Comparison of ENCODE assay signal across 17 cellular contexts in the genomic region with DNA sequence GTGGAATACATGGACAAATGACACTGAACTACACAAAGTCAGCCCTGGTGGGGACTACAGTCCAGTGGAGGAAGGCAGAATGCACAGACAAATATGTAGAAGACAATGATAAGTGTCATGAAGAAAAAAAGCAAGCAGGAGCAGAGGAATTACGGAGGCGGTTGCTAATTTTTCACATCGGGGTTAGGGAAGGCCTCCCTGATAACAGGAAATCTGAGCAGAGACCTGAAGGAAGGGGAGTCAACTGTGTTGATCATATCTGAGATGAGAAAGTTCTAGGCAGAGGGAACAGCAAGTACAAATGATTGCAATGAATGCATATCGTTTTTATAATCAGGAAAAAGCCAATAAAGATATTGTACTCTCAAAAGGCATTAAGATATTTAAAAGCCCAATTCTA. TPM values are rescaled to one million over a fixed set of nuclear protein-coding genes. Genes with fewer than 3 reads are reported as not detected.
DNase-seq lines count a peak whose midpoint lies in the region; ATAC-seq, FAIRE-seq and TF ChIP-seq lines count a peak whose summit lies in the region.
"Had no signal": no experiment of that assay in that cellular context is flagged by ENCODE, and none has a peak within 500 bp of the region (broad histone marks: within the 10 kb centered on the region; RNA-seq: fewer than 3 reads in every experiment).

No MANE protein-coding gene starts in this region.

- no peak for FAIRE-seq in kidney (lab: Jason Lieb, UNC)
- FAIRE-seq: A549, H1 had no signal

- ATAC-seq in Right ventricle myocardium superior (ENCODE audit: poor library complexity) (no peak), GM18858 (IDR thresholded peaks at IDR 0.05; ENCODE audit: unreplicated experiment) (no peak)
- ATAC-seq: A549; CD8-positive, alpha-beta T cell had no signal

- H3K9me3 ChIP-seq in left ventricle myocardium inferior (replicated peaks) (no peaks in the 10 kb centered on the region), kidney (ENCODE audit: control insufficient read depth in 1 of 2, low read length in 2 of 2) (no peaks in the 10 kb centered on the region)
- H3K9me3 ChIP-seq: A549 had no signal

- H3K36me3 ChIP-seq in left ventricle myocardium inferior: no peaks in the 10 kb centered on the region
- no peaks in the 10 kb centered on the region for H3K36me3 ChIP-seq in kidney (ENCODE audit: control insufficient read depth in 1 of 2, insufficient read depth in 2 of 2, low read length in 2 of 2)

- no peak for DNase-seq in left ventricle myocardium inferior
- no peak for DNase-seq in Right ventricle myocardium superior
- DNase-seq in kidney: no peak
- DNase-seq in putamen (ENCODE audit: low spot score): peak; percentile 70
- no peak for DNase-seq in retina
- DNase-seq in NCI-H128 (lab: John Stamatoyannopoulos, UW; ENCODE audit: unreplicated experiment): no peak
- DNase-seq in amniotic stem cell (lab: John Stamatoyannopoulos, UW): no peak
- DNase-seq: Calu3; CD8-positive, alpha-beta T cell; DMS79 treated with DMSO at 0.1 percent for 48 hours; GF-D8; H9 had no signal

- TF ChIP-seq CTCF in left ventricle myocardium inferior (IDR thresholded peaks at IDR 0.05; ENCODE audit: borderline replicate concordance) (no peak), kidney (IDR thresholded peaks at IDR 0.05; ENCODE audit: borderline replicate concordance, extremely low read depth, insufficient read depth) (no peak)

- H3K9ac ChIP-seq in kidney (ENCODE audit: low read length in 2 of 2): no peak overlapping the region
- H3K9ac ChIP-seq: BLaER1 had no signal

- H3K27ac ChIP-seq in left ventricle myocardium inferior (replicated peaks) (peak overlapping the region; percentile 63), kidney (ENCODE audit: low read depth in 2 of 2, low read length in 2 of 2) (peak overlapping the region; percentile 7 to 20)
- H3K27ac ChIP-seq: 22Rv1, A549, BLaER1 had no signal

- H3K4me3 ChIP-seq in left ventricle myocardium inferior (no peak overlapping the region), kidney (ENCODE audit: low read length in 2 of 2) (no peak overlapping the region)
- H3K4me3 ChIP-seq: A549, BLaER1 had no signal

- H3K27me3 ChIP-seq in left ventricle myocardium inferior (ENCODE audit: low read depth): no peaks in the 10 kb centered on the region
- H3K27me3 ChIP-seq: BLaER1 had no signal

- H3K4me1 ChIP-seq in left ventricle myocardium inferior (peaks cover 15% of the 10 kb centered on the region), kidney (ENCODE audit: control insufficient read depth in 1 of 2, insufficient read depth in 1 of 2, low read depth in 1 of 2, low read length in 2 of 2) (peaks cover 18 to 19% of the 10 kb centered on the region in 2 donors)

- intact Hi-C loops in left ventricle myocardium inferior (cut with micrococcal nuclease): no loop called here
- intact Hi-C loops in Right ventricle myocardium superior (cut with DNase I): no loop called here
- intact Hi-C loops in kidney (cut with DNase I): no loop called here

RNA-seq across cellular contexts. Expression of gene KIAA1549, which starts 14.0 kb away (rescaled TPM):
- 2.1 TPM for total RNA-seq in left ventricle myocardium inferior
- total RNA-seq in Right ventricle myocardium superior: 2.1 TPM
- total RNA-seq in kidney: 10.1 TPM
- 1.8 TPM for polyA plus RNA-seq in kidney (ENCODE audit: insufficient read depth, low read depth, low replicate concordance)
